ENCODE assay signal across 24 cellular contexts in the genomic region with DNA sequence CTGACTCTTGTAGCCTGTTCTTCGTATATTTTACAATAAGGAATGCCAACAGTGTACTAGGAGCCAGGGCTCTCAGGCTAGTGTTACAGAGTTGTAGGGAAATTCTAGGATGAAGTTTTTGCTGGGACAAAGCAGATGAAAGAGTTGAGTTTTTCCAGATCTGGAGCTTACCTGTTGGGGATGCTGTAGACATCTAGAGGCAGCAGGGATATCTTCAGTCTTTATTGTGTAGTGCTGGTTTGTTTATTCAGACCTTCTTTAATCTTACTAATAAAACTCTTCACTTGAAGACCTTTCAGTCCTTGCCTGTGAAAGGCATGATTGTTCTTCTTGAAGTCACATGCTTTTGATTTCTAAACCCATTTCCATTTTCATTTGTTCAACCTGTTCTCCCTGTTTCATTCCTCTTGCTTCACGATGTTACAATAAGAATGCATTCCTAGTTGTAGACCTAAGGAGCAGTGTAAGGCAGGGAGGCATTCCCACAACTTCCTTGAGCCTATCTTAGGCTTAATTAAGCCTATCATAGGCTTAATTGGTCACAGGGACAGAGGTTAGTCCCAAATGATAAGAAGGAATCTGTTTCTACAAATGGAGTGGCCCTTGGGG.
"Had no signal": no experiment of that assay in that cellular context is flagged by ENCODE, and none has a peak within 500 bp of the region (broad histone marks: within the 10 kb centered on the region; RNA-seq: fewer than 3 reads in every experiment).

No MANE protein-coding gene starts in this region.

- H3K4me3 Mint-ChIP-seq: activated naive CD8-positive, alpha-beta T cell; activated T-cell treated with anti-CD3 and anti-CD28 coated beads, Interleukin-2, amount 50 U/mL, for 4 hours; endodermal cell; immature natural killer cell; natural killer cell; WTC11 had no signal

- H3K4me1 Mint-ChIP-seq: immature natural killer cell, WTC11 had no signal

- FAIRE-seq: astrocyte had no signal

- H3K27ac Mint-ChIP-seq: activated naive CD8-positive, alpha-beta T cell; activated T-helper 2 cell treated with anti-CD3 and anti-CD28 coated beads, Interferon-gamma antibody, Interleukin-2, Interleukin-4, amounts not matched to agents 10 μg/mL and 5 μg/mL and 100 μg/mL, durations not matched to agents 14 hours and 24 hours and 36 hours; endodermal cell; immature natural killer cell; natural killer cell; WTC11 had no signal

- H3K4me1 ChIP-seq: adrenal gland, left ventricle myocardium inferior, psoas muscle, thyroid gland, upper lobe of right lung had no signal

- H3K36me3 ChIP-seq: adrenal gland, left ventricle myocardium inferior, thyroid gland, upper lobe of right lung had no signal

- H3K27me3 ChIP-seq: adrenal gland, thyroid gland, upper lobe of right lung had no signal

- H3K9me3 Mint-ChIP-seq: activated T-cell treated with anti-CD3 and anti-CD28 coated beads, Interleukin-2, amount 50 U/mL, for 4 hours; activated T-helper 2 cell treated with anti-CD3 and anti-CD28 coated beads, Interferon-gamma antibody, Interleukin-2, Interleukin-4, amounts not matched to agents 10 μg/mL and 5 μg/mL and 100 μg/mL, durations not matched to agents 14 hours and 24 hours and 36 hours; endodermal cell; natural killer cell; WTC11 had no signal

- H3K27ac ChIP-seq: adrenal gland, coronary artery, left ventricle myocardium inferior, psoas muscle, thyroid gland, upper lobe of right lung had no signal

- H3K4me3 ChIP-seq: adrenal gland, coronary artery, left ventricle myocardium inferior, psoas muscle, thyroid gland, upper lobe of right lung had no signal

- DNase-seq: activated CD4-positive, alpha-beta T cell treated with anti-CD3 and anti-CD28 coated beads, Interleukin-2, amount 50 U/mL, for 4 hours; activated CD8-positive, alpha-beta memory T cell treated with anti-CD3 and anti-CD28 coated beads, Interleukin-2, amount 50 U/mL, for 48 hours; activated naive CD4-positive, alpha-beta T cell; activated T-cell treated with anti-CD3 and anti-CD28 coated beads, Interleukin-2, amount 50 U/mL, for 4 hours; adrenal gland; cerebellar nuclear complex; endodermal cell; foreskin fibroblast; immature natural killer cell; left ventricle myocardium inferior; midbrain; natural killer cell; psoas muscle; right cardiac atrium; stimulated activated CD4-positive, alpha-beta T cell treated with anti-CD3 and anti-CD28 coated beads, Interleukin-12 subunit alpha, Interleukin-12 subunit beta, amount 100 ng/mL, for 4 hours; stimulated activated CD4-positive, alpha-beta T cell treated with anti-CD3 and anti-CD28 coated beads, Interleukin-4, amount 100 ng/mL, for 4 hours; stimulated activated naive CD8-positive, alpha-beta T cell treated with anti-CD3 and anti-CD28 coated beads, Interleukin-15, Interleukin-2, amounts not matched to agents 100 U/mL and 50 U/mL, for 24 hours; thyroid gland; upper lobe of right lung had no signal

- H3K9me3 ChIP-seq: adrenal gland, left ventricle myocardium inferior, psoas muscle, thyroid gland, upper lobe of right lung had no signal

- H3K36me3 Mint-ChIP-seq: immature natural killer cell, natural killer cell, WTC11 had no signal
